Comparison of ENCODE assay signal across 34 cellular contexts in the genomic region with DNA sequence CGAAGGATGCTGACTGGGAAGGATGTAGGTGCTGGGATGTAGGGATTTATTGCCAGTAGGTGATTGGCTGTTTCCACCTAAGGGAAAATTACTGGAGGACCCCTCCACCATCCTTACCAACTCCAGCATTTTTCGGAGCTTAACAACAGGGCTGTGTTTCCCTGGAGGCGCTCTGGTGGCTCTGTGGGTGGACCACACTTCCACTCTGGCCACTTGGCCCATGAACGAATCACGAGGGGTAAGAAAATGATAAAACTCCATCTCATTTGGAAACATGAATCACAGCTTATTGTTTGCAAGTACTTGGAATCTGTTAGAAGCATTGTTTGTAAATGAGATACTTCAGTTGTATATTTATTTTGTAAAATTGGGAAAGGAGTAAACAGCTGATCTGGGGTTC. TPM values are rescaled to one million over a fixed set of nuclear protein-coding genes. Genes with fewer than 3 reads are reported as not detected.
A peak's percentile ranks its signal among the peaks of the same experiment; 100 is the strongest.
DNase-seq lines count a peak whose midpoint lies in the region; ATAC-seq, FAIRE-seq and TF ChIP-seq lines count a peak whose summit lies in the region.
"Had no signal": no experiment of that assay in that cellular context is flagged by ENCODE, and none has a peak within 500 bp of the region (broad histone marks: within the 10 kb centered on the region; RNA-seq: fewer than 3 reads in every experiment).

No MANE protein-coding gene starts in this region.

- H3K9me3 ChIP-seq in heart right ventricle (no peaks in the 10 kb centered on the region), vagina (no peaks in the 10 kb centered on the region), right lobe of liver (no peaks in the 10 kb centered on the region)
- H3K9me3 ChIP-seq: Peyer's patch, prostate gland, thoracic aorta had no signal

- H3K36me3 ChIP-seq in heart right ventricle (peaks cover 0 to 6% (median 0%) of the 10 kb centered on the region in 9 donors), vagina (no peaks in the 10 kb centered on the region), right lobe of liver (no peaks in the 10 kb centered on the region)
- H3K36me3 ChIP-seq: Peyer's patch, prostate gland, thoracic aorta had no signal

- H3K27me3 ChIP-seq in heart right ventricle = peaks cover 0 to 28% (median 0%) of the 10 kb centered on the region in 7 donors
- H3K27me3 ChIP-seq in vagina = no peaks in the 10 kb centered on the region
- H3K27me3 ChIP-seq in right lobe of liver = no peaks in the 10 kb centered on the region
- H3K27me3 ChIP-seq: foreskin keratinocyte, hepatocyte, Peyer's patch had no signal

- H3K27ac ChIP-seq in heart right ventricle (peak overlapping the region in 8 of 10 donors; percentile 14 to 93 (median 56)), vagina (peak overlapping the region; percentile 51), right lobe of liver (no peak overlapping the region)
- H3K27ac ChIP-seq: coronary artery, epithelial cell of prostate, foreskin keratinocyte, hepatocyte, Peyer's patch, prostate gland, thoracic aorta, VCaP had no signal

- peak in 5 of 8 donors; percentile 9 to 50 (median 29) for ATAC-seq in heart right ventricle
- no peak for ATAC-seq in Right ventricle myocardium superior (ENCODE audit: poor library complexity)
- ATAC-seq in right lobe of liver = no peak
- ATAC-seq: activated naive CD4-positive, alpha-beta T cell treated with anti-CD3 and anti-CD28 coated beads, Interleukin-2, amount 50 U/mL, for 72 hours; foreskin keratinocyte; left cardiac atrium; stimulated activated naive B cell treated with anti-CD40 and anti-IgM and Interleukin-4, amounts not matched to agents 10 μg/mL and 1 μg/mL and 100 μg/mL, for 72 hours had no signal

- DNase-seq in heart right ventricle (no peak), Right ventricle myocardium superior (no peak), foreskin melanocyte (peak; percentile 29), pons (ENCODE audit: low spot score) (peak; percentile 60), vagina (ENCODE audit: extremely low spot score in 2 of 2) (no peak), DMS53 (lab: John Stamatoyannopoulos, UW) (no peak), GM19239 (ENCODE audit: insufficient read length, low spot score) (no peak), right lobe of liver (no peak)
- DNase-seq: 8988T; activated CD4-positive, alpha-beta T cell treated with anti-CD3 and anti-CD28 coated beads for 48 hours; effector memory CD4-positive, alpha-beta T cell; foreskin keratinocyte; left cardiac atrium; mammary epithelial cell; NCI-H1092 treated with DMSO at 0.1 percent for 48 hours; NCI-H1694 treated with DMSO at 0.1 percent for 48 hours; NCI-H446 treated with DMSO at 0.1 percent for 48 hours; NCI-H82; SIG-M5; stimulated activated naive B cell treated with anti-CD40 and anti-IgM and Interleukin-4, amounts not matched to agents 10 μg/mL and 1 μg/mL and 100 μg/mL, for 72 hours; T-helper 9 cell had no signal

- no peak for TF ChIP-seq POLR2A in vagina (IDR thresholded peaks at IDR 0.05)
- no peak for TF ChIP-seq POLR2A in right lobe of liver (IDR thresholded peaks at IDR 0.05)

- H3K4me1 ChIP-seq in heart right ventricle (peaks cover 9 to 67% (median 28%) of the 10 kb centered on the region in 9 donors), vagina (peaks cover 51% of the 10 kb centered on the region), right lobe of liver (peaks cover 0 to 6% (median 0%) of the 10 kb centered on the region in 4 donors)
- H3K4me1 ChIP-seq: prostate gland had no signal

- H3K4me3 ChIP-seq in heart right ventricle (no peak overlapping the region), vagina (no peak overlapping the region), right lobe of liver (no peak overlapping the region)
- H3K4me3 ChIP-seq: coronary artery, hepatocyte, Peyer's patch, prostate gland, thoracic aorta had no signal

- intact Hi-C loops in heart right ventricle (cut with DNase I) (loop anchor here in 2 of 10 donors (5.0 to 10.0 kb wide), 3 partner anchors 54 to 107 kb away; no protein-coding TSS in a partner anchor), Right ventricle myocardium superior (cut with DNase I) (no loop called here), vagina (cut with DNase I) (no loop called here), right lobe of liver (cut with DNase I) (no loop called here)

- TF ChIP-seq CTCF in heart right ventricle (IDR thresholded peaks at IDR 0.05) (no peak), vagina (IDR thresholded peaks at IDR 0.05) (no peak), right lobe of liver (IDR thresholded peaks at IDR 0.05) (no peak)

- FAIRE-seq in GM19239 (lab: Jason Lieb, UNC) = no peak
- FAIRE-seq: bronchial epithelial cell, D721Med, GM18507, HTR-8/SVneo, urothelium cell line had no signal

- 63 to 74% methylated on average over 5 of the region's 5 CpGs for WGBS in heart right ventricle, 2 donors
- 90% methylated on average over 2 of the region's 5 CpGs for WGBS in right lobe of liver (ENCODE audit: insufficient coverage, low coverage, low lambda C conversion rate, missing lambda C conversion rate)

RNA-seq across cellular contexts. Expression of a gene that starts 3.0 kb away (rescaled TPM):
- total RNA-seq in heart right ventricle (10 to 100 TPM; 18.0 to 26.7 (median 21.0) TPM), Right ventricle myocardium superior (14.3 TPM), vagina (64.6 TPM), right lobe of liver (10 to 100 TPM; 13.8 to 17.8 (median 14.6) TPM)
- 1 to 10 TPM; 7.8 to 9.1 TPM for polyA plus RNA-seq in heart right ventricle

Comparison
In these comparisons a context has a peak if more than half of its experiments do, and no peak if none do; other contexts are left out.
1. ATAC-seq: peak in heart right ventricle (5 of 8); none in Right ventricle myocardium superior (single experiment) and right lobe of liver (0 of 4).
2. DNase-seq: peak in foreskin melanocyte (single experiment) and pons (single experiment); none in heart right ventricle (0 of 2), Right ventricle myocardium superior (single experiment), vagina (0 of 2), DMS53 (single experiment), GM19239 (single experiment) and right lobe of liver (0 of 3).
3. H3K27ac ChIP-seq: peak in heart right ventricle (8 of 10) and vagina (single experiment); none in right lobe of liver (0 of 3).